ENCODE assay signal across 1 cellular context in genomic region chr7:140197938-140198337, GRCh38.
TF ChIP-seq lines count a peak whose summit lies in the region.

No MANE protein-coding gene starts in this region.

TF ChIP-seq in IMR-90, 13 proteins besides CTCF, POLR2A, EP300 and RAD21 (continued from another document):
- TF ChIP-seq USF2 (IDR thresholded peaks at IDR 0.05; ENCODE audit: low read depth, low read length) = no peak
TF ChIP-seq in IMR-90: peak in this region for 1.
